Comparison of ENCODE assay signal across 10 cellular contexts in the genomic region with DNA sequence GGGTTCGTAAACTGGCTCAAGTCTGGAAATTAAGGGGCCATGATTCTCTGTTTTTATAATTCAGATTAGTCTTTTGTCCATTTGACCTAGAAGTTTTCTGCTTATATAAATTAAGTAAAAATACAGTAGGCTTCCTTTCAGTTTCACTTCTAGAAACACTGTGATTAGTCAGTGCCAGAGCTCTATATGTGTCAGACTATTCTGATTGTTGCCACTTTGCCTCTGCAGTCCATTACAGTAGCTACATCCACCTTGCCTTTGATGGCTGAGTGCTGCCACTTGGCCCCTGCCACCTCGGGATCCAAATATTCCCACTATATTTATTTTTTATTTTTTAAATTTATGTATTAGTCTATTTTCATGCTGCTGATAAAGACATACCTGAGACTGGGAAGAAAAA. TPM values are rescaled to one million over a fixed set of nuclear protein-coding genes. Genes with fewer than 3 reads are reported as not detected.
DNase-seq lines count a peak whose midpoint lies in the region; ATAC-seq and TF ChIP-seq lines count a peak whose summit lies in the region.
"Had no signal": no experiment of that assay in that cellular context is flagged by ENCODE, and none has a peak within 500 bp of the region (broad histone marks: within the 10 kb centered on the region; RNA-seq: fewer than 3 reads in every experiment).

No MANE protein-coding gene starts in this region.

- H3K27ac ChIP-seq in left ventricle myocardium inferior (replicated peaks) (no peak overlapping the region), coronary artery (no peak overlapping the region)

- H3K4me1 ChIP-seq in left ventricle myocardium inferior (no peaks in the 10 kb centered on the region), BE2C (no peaks in the 10 kb centered on the region)

- no peaks in the 10 kb centered on the region for H3K36me3 ChIP-seq in left ventricle myocardium inferior
- no peaks in the 10 kb centered on the region; the same call in 1 of the 2 replicates for H3K36me3 ChIP-seq in BE2C

- ATAC-seq in GM18870 (IDR thresholded peaks at IDR 0.05; ENCODE audit: unreplicated experiment) (peak; percentile 100), GM21737 (IDR thresholded peaks at IDR 0.05; ENCODE audit: unreplicated experiment) (peak; percentile 88), HG03575 (IDR thresholded peaks at IDR 0.05; ENCODE audit: extremely low read depth, insufficient number of reproducible peaks, low FRiP score, unreplicated experiment) (peak; percentile 95)
- ATAC-seq: T-helper 17 cell had no signal

- intact Hi-C loops in left ventricle myocardium inferior (cut with micrococcal nuclease): no loop called here

- no peak overlapping the region for H3K4me3 ChIP-seq in left ventricle myocardium inferior
- no peak overlapping the region for H3K4me3 ChIP-seq in BE2C (ENCODE audit: low read depth, low read length)
- H3K4me3 ChIP-seq in coronary artery: no peak overlapping the region

- H3K27me3 ChIP-seq in left ventricle myocardium inferior (ENCODE audit: low read depth) (no peaks in the 10 kb centered on the region), BE2C (no peaks in the 10 kb centered on the region)

- H3K9me3 ChIP-seq in left ventricle myocardium inferior (replicated peaks): peaks cover 27% of the 10 kb centered on the region
- H3K9me3 ChIP-seq in BE2C: no peaks in the 10 kb centered on the region

- TF ChIP-seq CTCF in left ventricle myocardium inferior (IDR thresholded peaks at IDR 0.05; ENCODE audit: borderline replicate concordance): no peak
- no peak for TF ChIP-seq CTCF in BE2C (IDR thresholded peaks at IDR 0.05; ENCODE audit: low read depth, low read length)
- no peak for TF ChIP-seq CTCF in coronary artery (IDR thresholded peaks at IDR 0.05)

- DNase-seq in kidney tubule cell (ENCODE audit: low spot score): peak; percentile 41
- no peak for DNase-seq in left ventricle myocardium inferior
- no peak for DNase-seq in BE2C
- no peak for DNase-seq in coronary artery (ENCODE audit: low spot score)
- DNase-seq in Ammon's horn (ENCODE audit: low spot score): no peak
- DNase-seq: caudate nucleus, T-helper 17 cell had no signal

RNA-seq across cellular contexts. Expression of gene ZC2HC1B, which starts 7.9 kb away (rescaled TPM):
- not detected for total RNA-seq in left ventricle myocardium inferior
- polyA plus RNA-seq in BE2C (2012; ENCODE audit: insufficient read depth, insufficient read length, low read depth): not detected

RNA-seq across cellular contexts. Expression of gene LTV1, which starts 29.1 kb away (rescaled TPM):
- 12.9 TPM for total RNA-seq in left ventricle myocardium inferior
- 64.6 TPM for polyA plus RNA-seq in BE2C (2012; ENCODE audit: insufficient read depth, insufficient read length, low read depth)
